Comparison of ENCODE assay signal across 8 cellular contexts in genomic region chr21:35933466-35933865, GRCh38.
DNase-seq lines count a peak whose midpoint lies in the region; ATAC-seq, FAIRE-seq and TF ChIP-seq lines count a peak whose summit lies in the region.

No MANE protein-coding gene starts in this region.

- peak overlapping the region; percentile 87 for H3K27ac ChIP-seq in endothelial cell of umbilical vein (ENCODE audit: insufficient read depth, low read depth, low read length)
- no peak overlapping the region for H3K27ac ChIP-seq in small intestine (ENCODE audit: low read depth in 1 of 2, low read length in 1 of 2)

- DNase-seq in Ammon's horn (ENCODE audit: low spot score): peak; percentile 32
- DNase-seq in NCI-H226: peak; percentile 71
- DNase-seq in endothelial cell of umbilical vein (ENCODE audit: low read depth, low spot score): peak; percentile 90
- peak; percentile 66 for DNase-seq in myocyte (ENCODE audit: low read depth)
- no peak for DNase-seq in small intestine
- DNase-seq in activated CD4-positive, alpha-beta T cell treated with anti-CD3 and anti-CD28 coated beads for 48 hours: no peak
- no peak for DNase-seq in NCI-H1092 (lab: John Stamatoyannopoulos, UW)

- H3K36me3 ChIP-seq in endothelial cell of umbilical vein (ENCODE audit: control insufficient read depth in 2 of 2, extremely low read depth in 1 of 2, insufficient read depth in 2 of 2, low read length in 2 of 2) (no peaks in the 10 kb centered on the region), small intestine (ENCODE audit: control insufficient read depth in 2 of 2, insufficient read depth in 2 of 2, low read length in 2 of 2) (no peaks in the 10 kb centered on the region)

- H2AFZ ChIP-seq in endothelial cell of umbilical vein (ENCODE audit: low read depth, low read length): peak overlapping the region; percentile 7

- dilution Hi-C loops in endothelial cell of umbilical vein (cut with MboI; ENCODE audit: extremely low pct_ligation_motif_present, low sequenced_read_pairs): no loop called here

- no peaks in the 10 kb centered on the region for H4K20me1 ChIP-seq in endothelial cell of umbilical vein (replicated peaks; ENCODE audit: control insufficient read depth, extremely low read depth, insufficient read depth, low read length)

- FAIRE-seq in endothelial cell of umbilical vein (lab: Jason Lieb, UNC): peak; percentile 81
- no peak for FAIRE-seq in small intestine (lab: Jason Lieb, UNC)

- intact Hi-C loops in endothelial cell of umbilical vein (cut with micrococcal nuclease): loop anchor here (1.0 to 5.0 kb wide), 7 partner anchors 79 to 1189 kb away; no protein-coding TSS in a partner anchor

- H3K27me3 ChIP-seq in endothelial cell of umbilical vein (ENCODE audit: control insufficient read depth in 2 of 2, insufficient read depth in 2 of 2, low read length in 2 of 2) (no peaks in the 10 kb centered on the region), small intestine (ENCODE audit: control insufficient read depth in 2 of 2, insufficient read depth in 2 of 2, low read length in 2 of 2) (no peaks in the 10 kb centered on the region)

- H3K4me3 ChIP-seq in endothelial cell of umbilical vein (replicated peaks in 1 of 3; ENCODE audit: insufficient read depth in 1 of 3, low read depth in 1 of 3, low read length in 3 of 3) (peak overlapping the region in 1 of 3 experiments; percentile 5), small intestine (ENCODE audit: low read depth in 1 of 2, low read length in 2 of 2) (no peak overlapping the region)

- peak overlapping the region; percentile 77 for H3K4me2 ChIP-seq in endothelial cell of umbilical vein (ENCODE audit: insufficient read depth, low read length)

- H3K4me1 ChIP-seq in endothelial cell of umbilical vein (ENCODE audit: control insufficient read depth, extremely low read depth, insufficient read depth, low read length): peaks cover 26% of the 10 kb centered on the region
- no peaks in the 10 kb centered on the region for H3K4me1 ChIP-seq in small intestine (ENCODE audit: control insufficient read depth in 2 of 2, insufficient read depth in 1 of 2, low read depth in 1 of 2, low read length in 1 of 2)

- POLR2A ChIA-PET in endothelial cell of umbilical vein (lab: Charles Lee): interaction anchor here (0.6 kb wide), 2 partner anchors 10 to 538 kb away, joined by 3 read pairs; no protein-coding TSS in a partner anchor

- H3K9me1 ChIP-seq in endothelial cell of umbilical vein (replicated peaks; ENCODE audit: control insufficient read depth, extremely low read depth, insufficient read depth, low read length): no peaks in the 10 kb centered on the region

- CTCF ChIA-PET in endothelial cell of umbilical vein (lab: Charles Lee): interaction anchor here (0.6 to 3.1 kb wide), 13 partner anchors 17 to 1241 kb away, joined by 3 to 26 read pairs (median 3); no protein-coding TSS in a partner anchor

- BruUV-seq in endothelial cell of umbilical vein (replicated peaks; lab: Mats Ljungman, UMichigan): no TSS peak

- TF ChIP-seq CTCF in endothelial cell of umbilical vein (IDR thresholded peaks at IDR 0.05; ENCODE audit: extremely low read depth in 1 of 2, insufficient read depth in 1 of 2, low read depth in 1 of 2, low read length in 2 of 2): peak; percentile 27 to 28

- no peak for TF ChIP-seq POLR2A in endothelial cell of umbilical vein (IDR thresholded peaks at IDR 0.05; ENCODE audit: low read depth, low read length)

- 44 to 70% (median 69%) methylated on average over 3 of the region's 3 CpGs for WGBS in small intestine, 3 donors

- H3K9me3 ChIP-seq in endothelial cell of umbilical vein (replicated peaks; ENCODE audit: control insufficient read depth, insufficient read depth, low read length) (no peaks in the 10 kb centered on the region), small intestine (ENCODE audit: control insufficient read depth, low read depth) (no peaks in the 10 kb centered on the region)

- ATAC-seq in GM19397 (IDR thresholded peaks at IDR 0.05; ENCODE audit: unreplicated experiment): no peak

- no peaks in the 10 kb centered on the region for H3K79me2 ChIP-seq in endothelial cell of umbilical vein (ENCODE audit: control insufficient read depth, insufficient read depth, low read length)

- H3K9ac ChIP-seq in endothelial cell of umbilical vein (replicated peaks; ENCODE audit: extremely low read depth, insufficient read depth, low read length): peak overlapping the region; percentile 43

TF ChIP-seq in endothelial cell of umbilical vein, 7 proteins besides CTCF, POLR2A, EP300 and RAD21:
- peak; percentile 85 for TF ChIP-seq FOS (IDR thresholded peaks at IDR 0.05; ENCODE audit: borderline replicate concordance, insufficient read depth, low read length)
- TF ChIP-seq EZH2 (IDR thresholded peaks at IDR 0.05; ENCODE audit: borderline replicate concordance, low read depth, low read length, severe bottlenecking): no peak
- no peak for TF ChIP-seq MAX (IDR thresholded peaks at IDR 0.05; ENCODE audit: insufficient read depth, insufficient read length)
- peak; percentile 66 for TF ChIP-seq JUN (IDR thresholded peaks at IDR 0.05; ENCODE audit: borderline replicate concordance, insufficient read depth, insufficient read length, low read depth)

Comparison
In these comparisons a context has a peak if more than half of its experiments do, and no peak if none do; other contexts are left out.
1. DNase-seq: peak in Ammon's horn (single experiment), NCI-H226 (single experiment), endothelial cell of umbilical vein (single experiment) and myocyte (single experiment); none in small intestine (single experiment), activated CD4-positive, alpha-beta T cell treated with anti-CD3 and anti-CD28 coated beads for 48 hours (single experiment) and NCI-H1092 (single experiment).